In genomic region chr6:123850555-123850954, GRCh38 we compare ENCODE assay signal across 7 cellular contexts.
"Had no signal": no experiment of that assay in that cellular context is flagged by ENCODE, and none has a peak within 500 bp of the region (broad histone marks: within the 10 kb centered on the region; RNA-seq: fewer than 3 reads in every experiment).

No MANE protein-coding gene starts in this region.

- ATAC-seq: GM23338 had no signal

- DNase-seq: H9, HCEC 1CT, KG1 had no signal

- H3K4me2 ChIP-seq: GM23338 had no signal

- FAIRE-seq: H1, H54, HTR-8/SVneo had no signal

- H2AFZ ChIP-seq: GM23338 had no signal

- H3K4me3 ChIP-seq: GM23338 had no signal
